ENCODE assay signal across 13 cellular contexts in genomic region chr7:20403356-20403755, GRCh38.
DNase-seq lines count a peak whose midpoint lies in the region; ATAC-seq, FAIRE-seq and TF ChIP-seq lines count a peak whose summit lies in the region.
"Had no signal": no experiment of that assay in that cellular context is flagged by ENCODE, and none has a peak within 500 bp of the region (broad histone marks: within the 10 kb centered on the region; RNA-seq: fewer than 3 reads in every experiment).

No MANE protein-coding gene starts in this region.

- no peak for FAIRE-seq in HepG2 (lab: Jason Lieb, UNC)

- no peak for TF ChIP-seq RAD21 in HepG2 (CRISPR knock-in tag; IDR thresholded peaks at IDR 0.05)

- H3K4me2 ChIP-seq in GM23248 (ENCODE audit: unreplicated experiment) (no peak overlapping the region), HepG2 (ENCODE audit: low read depth, low read length) (no peak overlapping the region)

- H3K79me2 ChIP-seq in GM23248 (ENCODE audit: insufficient read depth) (no peaks in the 10 kb centered on the region), HepG2 (ENCODE audit: insufficient read depth, low read length) (no peaks in the 10 kb centered on the region)

- H3K4me1 ChIP-seq in GM23248 (ENCODE audit: insufficient read depth) (peaks cover 17% of the 10 kb centered on the region), adipocyte (ENCODE audit: control insufficient read depth, insufficient read depth, low read length) (peaks cover 37% of the 10 kb centered on the region), left ventricle myocardium inferior (peaks cover 32% of the 10 kb centered on the region), sigmoid colon (peaks cover 0 to 25% (median 14%) of the 10 kb centered on the region in 4 donors), HepG2 (ENCODE audit: insufficient read depth, low read length) (no peaks in the 10 kb centered on the region)

- no peaks in the 10 kb centered on the region for H3K36me3 ChIP-seq in GM23248 (ENCODE audit: low read depth)
- no peaks in the 10 kb centered on the region for H3K36me3 ChIP-seq in adipocyte (ENCODE audit: control insufficient read depth, insufficient read depth, low read length, severe bottlenecking)
- no peaks in the 10 kb centered on the region for H3K36me3 ChIP-seq in left ventricle myocardium inferior
- H3K36me3 ChIP-seq in sigmoid colon: no peaks in the 10 kb centered on the region
- no peaks in the 10 kb centered on the region for H3K36me3 ChIP-seq in HepG2 (replicated peaks in 1 of 2; ENCODE audit: control insufficient read depth in 1 of 2, insufficient read depth in 2 of 2, low read length in 2 of 2)

- TF ChIP-seq POLR2A in sigmoid colon (IDR thresholded peaks at IDR 0.05) (no peak), HepG2 (IDR thresholded peaks at IDR 0.05; ENCODE audit: insufficient read depth in 1 of 2, low read depth in 2 of 2, low read length in 2 of 2) (no peak)

- H3F3A ChIP-seq in GM23248 (ENCODE audit: insufficient read depth): peaks cover 18% of the 10 kb centered on the region

- TF ChIP-seq EP300 in sigmoid colon (IDR thresholded peaks at IDR 0.05): no peak
- no peak for TF ChIP-seq EP300 in HepG2 (IDR thresholded peaks at IDR 0.05; ENCODE audit: low read depth in 2 of 2, low read length in 2 of 2)
- no peak for TF ChIP-seq EP300 in HepG2 (CRISPR knock-in tag; IDR thresholded peaks at IDR 0.05; ENCODE audit: borderline replicate concordance)

- intact Hi-C loops in left ventricle myocardium inferior (cut with micrococcal nuclease) (no loop called here), sigmoid colon (cut with DNase I) (no loop called here), HepG2 (cut with micrococcal nuclease; ENCODE audit: unreplicated experiment) (loop anchor here (10.0 kb wide), 1 partner anchor 59 kb away; no protein-coding TSS in a partner anchor)

- TF ChIP-seq CTCF in left ventricle myocardium inferior (IDR thresholded peaks at IDR 0.05; ENCODE audit: borderline replicate concordance) (no peak), sigmoid colon (IDR thresholded peaks at IDR 0.05) (no peak), HepG2 (CRISPR knock-in tag; IDR thresholded peaks at IDR 0.05) (no peak)

- H2AFZ ChIP-seq in GM23248 (no peak overlapping the region), HepG2 (ENCODE audit: low read length) (no peak overlapping the region)

- no peak for ATAC-seq in HepG2
- no peak for ATAC-seq in GM19467 (IDR thresholded peaks at IDR 0.05; ENCODE audit: unreplicated experiment)

- POLR2A ChIA-PET in HepG2 (lab: Yijun Ruan, JAX): no interaction called here

- in situ Hi-C loops in GM23248 (cut with MboI): no loop called here
- in situ Hi-C loops in HepG2 (cut with HindIII; ENCODE audit: extremely low pct_ligation_motif_present, low pct_unique_long_range_greater_than_20kb): no loop called here

- no peak overlapping the region for H3K9ac ChIP-seq in GM23248
- H3K9ac ChIP-seq in adipocyte (ENCODE audit: low read length): no peak overlapping the region
- no peak overlapping the region for H3K9ac ChIP-seq in HepG2 (ENCODE audit: insufficient read depth, low read depth, low read length)

- no peaks in the 10 kb centered on the region for H3K9me2 ChIP-seq in GM23248 (ENCODE audit: insufficient read depth)

- no TSS peak for BruUV-seq in HepG2 (replicated peaks; lab: Mats Ljungman, UMichigan)

- H4K20me1 ChIP-seq in GM23248 (ENCODE audit: insufficient read depth) (no peaks in the 10 kb centered on the region), HepG2 (ENCODE audit: insufficient read depth, low read length) (no peaks in the 10 kb centered on the region)

- CTCF ChIA-PET in HepG2 (lab: Yijun Ruan, JAX; ENCODE audit: low intra/inter-chr PET ratio, low total read pairs): no interaction called here

- H3K27me3 ChIP-seq in GM23248 (replicated peaks; ENCODE audit: insufficient read depth) (no peaks in the 10 kb centered on the region), adipocyte (replicated peaks; ENCODE audit: control insufficient read depth, insufficient read depth, low read length) (no peaks in the 10 kb centered on the region), left ventricle myocardium inferior (ENCODE audit: low read depth) (no peaks in the 10 kb centered on the region), sigmoid colon (no peaks in the 10 kb centered on the region), HepG2 (ENCODE audit: control insufficient read depth in 1 of 2, insufficient read depth in 2 of 2, low read length in 2 of 2) (no peaks in the 10 kb centered on the region)

- no peak overlapping the region for H3K27ac ChIP-seq in GM23248
- no peak overlapping the region for H3K27ac ChIP-seq in left ventricle myocardium inferior (replicated peaks)
- no peak overlapping the region for H3K27ac ChIP-seq in sigmoid colon
- no peak overlapping the region for H3K27ac ChIP-seq in HepG2 (ENCODE audit: extremely low read length, insufficient read depth, low read length)
- H3K27ac ChIP-seq: SK-N-MC had no signal

- H3K9me3 ChIP-seq in GM23248 (ENCODE audit: low read depth) (no peaks in the 10 kb centered on the region), adipocyte (ENCODE audit: control insufficient read depth, low read length) (no peaks in the 10 kb centered on the region), left ventricle myocardium inferior (replicated peaks) (no peaks in the 10 kb centered on the region), sigmoid colon (no peaks in the 10 kb centered on the region), HepG2 (ENCODE audit: low read length) (no peaks in the 10 kb centered on the region)

- no peak overlapping the region for H3K4me3 ChIP-seq in GM23248
- H3K4me3 ChIP-seq in adipocyte (ENCODE audit: low read length): no peak overlapping the region
- no peak overlapping the region for H3K4me3 ChIP-seq in left ventricle myocardium inferior
- no peak overlapping the region for H3K4me3 ChIP-seq in sigmoid colon
- H3K4me3 ChIP-seq in HepG2 (replicated peaks in 1 of 3; ENCODE audit: insufficient read depth in 1 of 3, low read depth in 2 of 3, low read length in 3 of 3): no peak overlapping the region
- H3K4me3 ChIP-seq: SK-N-MC had no signal

- WGBS in GM23248 (ENCODE audit: low coverage in 1 of 2, low lambda C conversion rate in 2 of 2, missing lambda C conversion rate in 2 of 2), 2 experiments: 42 to 47% methylated on average over 3 of the region's 3 CpGs
- 78 to 87% methylated on average over 3 of the region's 3 CpGs for whole genome bisulfite sequencing in sigmoid colon, 2 donors
- WGBS in HepG2 (ENCODE audit: low lambda C conversion rate): 21% methylated on average over 3 of the region's 3 CpGs

- peak; percentile 24 for DNase-seq in GM23248
- peak; percentile 72 for DNase-seq in adipocyte (ENCODE audit: low read depth)
- DNase-seq in left ventricle myocardium inferior: peak; percentile 65
- DNase-seq in sigmoid colon: peak; percentile 74
- no peak for DNase-seq in NAMALWA (ENCODE audit: low spot score)
- DNase-seq in HepG2 (ENCODE audit: low spot score): no peak
- DNase-seq in NCI-H2196 (lab: John Stamatoyannopoulos, UW; ENCODE audit: unreplicated experiment): no peak
- DNase-seq: activated CD4-positive, alpha-beta memory T cell treated with anti-CD3 and anti-CD28 coated beads for 36 hours; anterior cingulate cortex; DND-41; NCI-H2081 treated with DMSO at 0.1 percent for 48 hours had no signal

TF ChIP-seq in HepG2, 621 proteins besides CTCF, POLR2A, EP300 and RAD21 (continues in another document):
- TF ChIP-seq IRF2 (CRISPR knock-in tag; IDR thresholded peaks at IDR 0.05) (no peak), ZKSCAN8 (CRISPR knock-in tag; IDR thresholded peaks at IDR 0.05; ENCODE audit: borderline replicate concordance) (no peak), ARHGAP35 (CRISPR knock-in tag; IDR thresholded peaks at IDR 0.05; ENCODE audit: borderline replicate concordance) (no peak), RFX5 (IDR thresholded peaks at IDR 0.05; ENCODE audit: low read depth, low read length) (no peak), ZNF737 (CRISPR knock-in tag; IDR thresholded peaks at IDR 0.05; ENCODE audit: borderline replicate concordance) (no peak), CREB1 (IDR thresholded peaks at IDR 0.05) (no peak), CREB1 (CRISPR knock-in tag; IDR thresholded peaks at IDR 0.05) (no peak), GATAD2A (CRISPR knock-in tag; IDR thresholded peaks at IDR 0.05) (no peak), TFDP2 (CRISPR knock-in tag; IDR thresholded peaks at IDR 0.05) (no peak), HCFC1 (IDR thresholded peaks at IDR 0.05; ENCODE audit: low read depth, low read length) (no peak), ZSCAN30 (CRISPR knock-in tag; IDR thresholded peaks at IDR 0.05) (no peak), ZNF652 (CRISPR knock-in tag; IDR thresholded peaks at IDR 0.05; ENCODE audit: borderline replicate concordance, low read depth) (no peak), BHLHE40 (IDR thresholded peaks at IDR 0.05; ENCODE audit: low read length) (no peak), ZFY (CRISPR knock-in tag; IDR thresholded peaks at IDR 0.05) (no peak), JARID2 (CRISPR knock-in tag; IDR thresholded peaks at IDR 0.05; ENCODE audit: insufficient replicate concordance) (no peak), NFE2L1 (CRISPR knock-in tag; IDR thresholded peaks at IDR 0.05; ENCODE audit: borderline replicate concordance) (no peak), MED13 (CRISPR knock-in tag; IDR thresholded peaks at IDR 0.05) (no peak), ATF5 (CRISPR knock-in tag; IDR thresholded peaks at IDR 0.05; ENCODE audit: low read depth) (no peak)
- TF ChIP-seq, protein P1, sequence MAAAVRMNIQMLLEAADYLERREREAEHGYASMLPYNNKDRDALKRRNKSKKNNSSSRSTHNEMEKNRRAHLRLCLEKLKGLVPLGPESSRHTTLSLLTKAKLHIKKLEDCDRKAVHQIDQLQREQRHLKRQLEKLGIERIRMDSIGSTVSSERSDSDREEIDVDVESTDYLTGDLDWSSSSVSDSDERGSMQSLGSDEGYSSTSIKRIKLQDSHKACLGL (CRISPR knock-in tag; IDR thresholded peaks at IDR 0.05): no peak

Comparison
In these comparisons a context has a peak if more than half of its experiments do, and no peak if none do; other contexts are left out.
1. DNase-seq: peak in GM23248 (single experiment), adipocyte (single experiment), left ventricle myocardium inferior (single experiment) and sigmoid colon (single experiment); none in NAMALWA (single experiment), HepG2 (single experiment) and NCI-H2196 (single experiment).